ENCODE assay signal across 15 cellular contexts in the genomic region with DNA sequence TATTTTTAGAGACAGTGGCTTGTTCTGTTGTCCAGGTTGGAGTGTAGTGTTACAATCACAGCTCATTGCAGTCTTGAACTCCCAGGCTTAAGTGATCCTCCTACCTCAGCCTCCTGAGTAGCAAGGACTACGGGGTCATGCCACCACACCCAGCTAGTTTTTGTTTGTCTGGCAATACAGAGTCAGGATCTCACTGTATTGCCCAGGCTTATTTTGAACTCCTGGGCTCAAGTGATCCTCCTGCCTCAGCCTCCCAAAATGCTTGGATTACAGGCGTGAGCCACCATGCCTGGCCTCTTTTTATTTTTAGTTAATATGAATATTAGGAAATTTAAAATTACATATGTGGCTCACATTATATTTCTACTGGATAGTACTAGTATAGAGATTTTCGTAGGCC. TPM values are rescaled to one million over a fixed set of nuclear protein-coding genes. Genes with fewer than 3 reads are reported as not detected.
DNase-seq lines count a peak whose midpoint lies in the region; ATAC-seq and TF ChIP-seq lines count a peak whose summit lies in the region.
"Had no signal": no experiment of that assay in that cellular context is flagged by ENCODE, and none has a peak within 500 bp of the region (broad histone marks: within the 10 kb centered on the region; RNA-seq: fewer than 3 reads in every experiment).

No MANE protein-coding gene starts in this region.

- no peak for DNase-seq in activated T-cell treated with anti-CD3 and anti-CD28 coated beads, Interleukin-2, amount 50 U/mL, for 24 hours
- DNase-seq in activated T-cell treated with anti-CD3 and anti-CD28 coated beads, Interleukin-2, amount 50 U/mL, for 48 hours, result no peak
- no peak for DNase-seq in RWPE2 (ENCODE audit: low spot score)
- no peak for DNase-seq in activated T-helper 2 cell treated with anti-CD3 and anti-CD28 coated beads, Interferon-gamma antibody, Interleukin-2, Interleukin-4, amounts not matched to agents 10 μg/mL and 5 μg/mL and 100 μg/mL, durations not matched to agents 14 hours and 24 hours and 36 hours (ENCODE audit: low spot score)
- no peak for DNase-seq in psoas muscle
- no peak for DNase-seq in mucosa of gallbladder (ENCODE audit: low spot score)
- DNase-seq in GDM1 (lab: John Stamatoyannopoulos, UW), result no peak
- DNase-seq: Caco-2; CD8-positive, alpha-beta memory T cell; DMS53; HCEC 1CT had no signal

- no peaks in the 10 kb centered on the region for H3K27me3 Mint-ChIP-seq in activated T-cell treated with anti-CD3 and anti-CD28 coated beads, Interleukin-2, amount 50 U/mL, for 24 hours
- H3K27me3 Mint-ChIP-seq in activated T-helper 2 cell treated with anti-CD3 and anti-CD28 coated beads, Interferon-gamma antibody, Interleukin-2, Interleukin-4, amounts not matched to agents 10 μg/mL and 5 μg/mL and 100 μg/mL, durations not matched to agents 14 hours and 24 hours and 36 hours (ENCODE audit: low read depth), result no peaks in the 10 kb centered on the region
- H3K27me3 Mint-ChIP-seq: CD8-positive, alpha-beta memory T cell had no signal

- TF ChIP-seq CTCF in RWPE2 (IDR thresholded peaks at IDR 0.05; ENCODE audit: poor library complexity, severe bottlenecking), result no peak
- TF ChIP-seq CTCF in psoas muscle (IDR thresholded peaks at IDR 0.05), result no peak

- H3K4me1 Mint-ChIP-seq in activated T-cell treated with anti-CD3 and anti-CD28 coated beads, Interleukin-2, amount 50 U/mL, for 24 hours (ENCODE audit: low read depth), result peaks cover 61% of the 10 kb centered on the region
- H3K4me1 Mint-ChIP-seq in activated T-helper 2 cell treated with anti-CD3 and anti-CD28 coated beads, Interferon-gamma antibody, Interleukin-2, Interleukin-4, amounts not matched to agents 10 μg/mL and 5 μg/mL and 100 μg/mL, durations not matched to agents 14 hours and 24 hours and 36 hours (ENCODE audit: low read depth), result peaks cover 33% of the 10 kb centered on the region

- H3K27me3 ChIP-seq in RWPE2 (ENCODE audit: insufficient read depth, poor library complexity, severe bottlenecking), result no peaks in the 10 kb centered on the region
- H3K27me3 ChIP-seq in psoas muscle (ENCODE audit: insufficient read depth in 3 of 3, low read length in 2 of 3), result no peaks in the 10 kb centered on the region
- H3K27me3 ChIP-seq: BLaER1 had no signal

- H3K27ac Mint-ChIP-seq in activated T-cell treated with anti-CD3 and anti-CD28 coated beads, Interleukin-2, amount 50 U/mL, for 24 hours, result peak overlapping the region; percentile 40
- H3K27ac Mint-ChIP-seq in activated T-helper 2 cell treated with anti-CD3 and anti-CD28 coated beads, Interferon-gamma antibody, Interleukin-2, Interleukin-4, amounts not matched to agents 10 μg/mL and 5 μg/mL and 100 μg/mL, durations not matched to agents 14 hours and 24 hours and 36 hours, result peak overlapping the region; percentile 3

- H3K4me1 ChIP-seq in RWPE2 (ENCODE audit: insufficient read depth, poor library complexity, severe bottlenecking) (peaks cover 32% of the 10 kb centered on the region), psoas muscle (peaks cover 68% of the 10 kb centered on the region)
- H3K4me1 ChIP-seq: Caco-2 had no signal

- peaks cover 5% of the 10 kb centered on the region for H3K9me3 Mint-ChIP-seq in activated T-cell treated with anti-CD3 and anti-CD28 coated beads, Interleukin-2, amount 50 U/mL, for 24 hours
- H3K9me3 Mint-ChIP-seq in activated T-helper 2 cell treated with anti-CD3 and anti-CD28 coated beads, Interferon-gamma antibody, Interleukin-2, Interleukin-4, amounts not matched to agents 10 μg/mL and 5 μg/mL and 100 μg/mL, durations not matched to agents 14 hours and 24 hours and 36 hours, result peaks cover 11% of the 10 kb centered on the region
- H3K9me3 Mint-ChIP-seq: CD8-positive, alpha-beta memory T cell had no signal

- intact Hi-C loops in activated T-helper 2 cell treated with anti-CD3 and anti-CD28 coated beads, Interferon-gamma antibody, Interleukin-2, Interleukin-4, amounts not matched to agents 10 μg/mL and 5 μg/mL and 100 μg/mL, durations not matched to agents 14 hours and 24 hours and 36 hours (cut with micrococcal nuclease), result loop anchor here (10.0 kb wide), 1 partner anchor 271 kb away; no protein-coding TSS in a partner anchor
- intact Hi-C loops in psoas muscle (cut with DNase I), result no loop called here

- H3K27ac ChIP-seq in RWPE2 (ENCODE audit: poor library complexity, severe bottlenecking), result peak overlapping the region; percentile 80
- peak overlapping the region; percentile 72 for H3K27ac ChIP-seq in psoas muscle
- H3K27ac ChIP-seq: 22Rv1, BLaER1, HL-60 had no signal

- H3K9me3 ChIP-seq in RWPE2 (ENCODE audit: severe bottlenecking), result no peaks in the 10 kb centered on the region
- no peaks in the 10 kb centered on the region for H3K9me3 ChIP-seq in psoas muscle
- H3K9me3 ChIP-seq: Caco-2 had no signal

- H3K4me3 ChIP-seq in RWPE2 (ENCODE audit: severe bottlenecking) (no peak overlapping the region), psoas muscle (no peak overlapping the region)
- H3K4me3 ChIP-seq: BLaER1 had no signal

- peaks cover 33% of the 10 kb centered on the region for H3K36me3 ChIP-seq in RWPE2 (ENCODE audit: low read depth)
- peaks cover 0 to 15% of the 10 kb centered on the region in 2 donors for H3K36me3 ChIP-seq in psoas muscle (ENCODE audit: insufficient read depth in 1 of 2, low read depth in 1 of 2)

- no peak overlapping the region for H3K4me3 Mint-ChIP-seq in activated T-cell treated with anti-CD3 and anti-CD28 coated beads, Interleukin-2, amount 50 U/mL, for 24 hours
- no peak overlapping the region for H3K4me3 Mint-ChIP-seq in activated T-helper 2 cell treated with anti-CD3 and anti-CD28 coated beads, Interferon-gamma antibody, Interleukin-2, Interleukin-4, amounts not matched to agents 10 μg/mL and 5 μg/mL and 100 μg/mL, durations not matched to agents 14 hours and 24 hours and 36 hours (ENCODE audit: low read depth)
- H3K4me3 Mint-ChIP-seq: CD8-positive, alpha-beta memory T cell had no signal

- peaks cover 53% of the 10 kb centered on the region for H3K36me3 Mint-ChIP-seq in activated T-cell treated with anti-CD3 and anti-CD28 coated beads, Interleukin-2, amount 50 U/mL, for 24 hours (ENCODE audit: low read depth)
- H3K36me3 Mint-ChIP-seq in activated T-helper 2 cell treated with anti-CD3 and anti-CD28 coated beads, Interferon-gamma antibody, Interleukin-2, Interleukin-4, amounts not matched to agents 10 μg/mL and 5 μg/mL and 100 μg/mL, durations not matched to agents 14 hours and 24 hours and 36 hours (ENCODE audit: low read depth), result peaks cover 50% of the 10 kb centered on the region

- ATAC-seq in RWPE2 (ENCODE audit: low read depth), result no peak
- no peak for ATAC-seq in psoas muscle
- ATAC-seq in HG03520 (IDR thresholded peaks at IDR 0.05; ENCODE audit: unreplicated experiment), result no peak

- 97 to 99% (median 97%) methylated on average over 3 of the region's 3 CpGs for WGBS in psoas muscle, 3 donors

RNA-seq across cellular contexts. Expression of a gene that starts 28.9 kb away (rescaled TPM):
- 41.7 and 42.4 TPM in 2 replicates for total RNA-seq in activated T-helper 2 cell treated with anti-CD3 and anti-CD28 coated beads, Interferon-gamma antibody, Interleukin-2, Interleukin-4, amounts not matched to agents 10 μg/mL and 5 μg/mL and 100 μg/mL, durations not matched to agents 14 hours and 24 hours and 36 hours
- 100 to 1,000 TPM in 2 of 4 donors, 10 to 100 TPM in 2; 61.1 to 213 (median 86.7) TPM for total RNA-seq in psoas muscle
- 100 to 1,000 TPM in 1 of 3 donors, 10 to 100 TPM in 2; 54.6 to 134 (median 65.4) TPM for polyA plus RNA-seq in psoas muscle
- total RNA-seq in mucosa of gallbladder, result 18.2 TPM

RNA-seq across cellular contexts. Expression of a gene that starts 52.1 kb away (rescaled TPM):
- 0.28 and 0.41 TPM in 2 replicates for total RNA-seq in activated T-helper 2 cell treated with anti-CD3 and anti-CD28 coated beads, Interferon-gamma antibody, Interleukin-2, Interleukin-4, amounts not matched to agents 10 μg/mL and 5 μg/mL and 100 μg/mL, durations not matched to agents 14 hours and 24 hours and 36 hours
- 1 to 10 TPM; 1.1 to 4.2 (median 1.4) TPM for total RNA-seq in psoas muscle
- polyA plus RNA-seq in psoas muscle, result 1 to 10 TPM in 2 of 3 donors, under 1 TPM in 1; 0.77 to 3.8 (median 2.6) TPM
- 0.35 TPM for total RNA-seq in mucosa of gallbladder

RNA-seq across cellular contexts. Expression of a gene that starts 52.3 kb away (rescaled TPM):
- 103 and 107 TPM in 2 replicates for total RNA-seq in activated T-helper 2 cell treated with anti-CD3 and anti-CD28 coated beads, Interferon-gamma antibody, Interleukin-2, Interleukin-4, amounts not matched to agents 10 μg/mL and 5 μg/mL and 100 μg/mL, durations not matched to agents 14 hours and 24 hours and 36 hours
- 100 to 1,000 TPM in 3 of 4 donors, 10 to 100 TPM in 1; 70.4 to 136 (median 121) TPM for total RNA-seq in psoas muscle
- polyA plus RNA-seq in psoas muscle, result 100 to 1,000 TPM; 168 to 216 (median 188) TPM
- 85.6 TPM for total RNA-seq in mucosa of gallbladder

RNA-seq across cellular contexts. Expression of a gene that starts 59.7 kb away (rescaled TPM):
- total RNA-seq in activated T-helper 2 cell treated with anti-CD3 and anti-CD28 coated beads, Interferon-gamma antibody, Interleukin-2, Interleukin-4, amounts not matched to agents 10 μg/mL and 5 μg/mL and 100 μg/mL, durations not matched to agents 14 hours and 24 hours and 36 hours, result 5.1 and 6.6 TPM in 2 replicates
- 10 to 100 TPM in 3 of 4 donors, 1 to 10 TPM in 1; 8.6 to 23.5 (median 12.7) TPM for total RNA-seq in psoas muscle
- 10 to 100 TPM in 2 of 3 donors, 1 to 10 TPM in 1; 4.0 to 24.7 (median 12.1) TPM for polyA plus RNA-seq in psoas muscle
- total RNA-seq in mucosa of gallbladder, result 61.5 TPM
